In the genomic region with DNA sequence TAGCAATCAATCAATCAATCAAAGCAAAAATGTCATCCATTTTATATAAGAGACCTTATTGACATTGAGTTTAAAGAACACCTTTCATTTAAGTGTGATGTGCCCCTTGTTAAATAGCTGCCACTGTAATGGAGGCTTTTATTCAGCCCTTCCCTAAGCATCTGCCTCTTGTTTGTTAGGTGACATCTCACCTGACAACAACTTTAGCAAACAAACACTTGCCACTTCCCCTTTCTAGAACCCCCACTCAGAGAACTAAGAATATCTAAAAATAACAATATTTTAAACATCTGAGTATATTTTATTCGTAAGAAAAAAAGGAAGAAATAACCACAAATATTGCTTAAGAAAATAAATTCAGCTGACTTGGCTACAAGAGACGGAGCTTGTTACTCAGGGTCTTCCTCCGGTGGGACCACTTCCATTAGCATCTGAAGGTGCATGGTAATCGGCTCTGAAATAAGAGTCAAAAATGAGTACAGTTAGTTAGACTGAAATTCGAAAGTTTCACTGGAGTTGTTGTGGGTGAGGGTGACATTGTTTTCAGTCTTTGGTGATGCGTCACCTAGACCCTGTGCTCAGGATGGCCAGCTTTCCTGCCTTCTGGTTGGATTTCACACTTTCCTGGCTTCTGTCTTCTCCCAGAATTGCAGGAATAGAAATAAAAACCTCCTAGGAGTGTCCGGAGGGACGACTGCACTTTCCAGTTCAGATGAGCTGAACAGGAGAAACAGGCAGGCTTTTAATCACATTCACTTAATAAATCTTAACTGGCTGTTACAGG, we compare ENCODE assay signal across 14 cellular contexts. TPM values are rescaled to one million over a fixed set of nuclear protein-coding genes. Genes with fewer than 3 reads are reported as not detected.
A peak's percentile ranks its signal among the peaks of the same experiment; 100 is the strongest.
DNase-seq lines count a peak whose midpoint lies in the region; ATAC-seq, FAIRE-seq and TF ChIP-seq lines count a peak whose summit lies in the region.
"Had no signal": no experiment of that assay in that cellular context is flagged by ENCODE, and none has a peak within 500 bp of the region (broad histone marks: within the 10 kb centered on the region; RNA-seq: fewer than 3 reads in every experiment).

No MANE protein-coding gene starts in this region.

- H3K36me3 ChIP-seq in mammary epithelial cell (ENCODE audit: insufficient read depth, low read length) (no peaks in the 10 kb centered on the region), SK-N-SH (replicated peaks in 1 of 2; ENCODE audit: control insufficient read depth in 1 of 2, insufficient read depth in 2 of 2, low read length in 1 of 2) (no peaks in the 10 kb centered on the region)
- H3K36me3 ChIP-seq: cardiac muscle cell had no signal

- H2AFZ ChIP-seq in mammary epithelial cell (ENCODE audit: low read depth, low read length) (no peak overlapping the region), SK-N-SH (ENCODE audit: low read depth) (no peak overlapping the region)

- CTCF ChIA-PET in MCF 10A (lab: Yijun Ruan, JAX) (interaction anchor here (0.7 to 1.0 kb wide), 2 partner anchors 83 to 121 kb away, joined by 3 read pairs; no protein-coding TSS in a partner anchor), mammary epithelial cell (lab: Charles Lee; ENCODE audit: low non-redundant PET) (no interaction called here), SK-N-SH (lab: Yijun Ruan, JAX) (interaction anchor here (1.5 kb wide), 1 partner anchor 11 kb away, joined by 4 read pairs; no protein-coding TSS in a partner anchor)

- H3K79me2 ChIP-seq in mammary epithelial cell (ENCODE audit: insufficient read depth, low read length) (no peaks in the 10 kb centered on the region), SK-N-SH (ENCODE audit: insufficient read depth) (no peaks in the 10 kb centered on the region)

- intact Hi-C loops in MCF 10A (cut with micrococcal nuclease) (no loop called here), mammary epithelial cell (cut with micrococcal nuclease) (no loop called here)

- 74% methylated on average over 8 of the region's 8 CpGs for WGBS in mammary epithelial cell (ENCODE audit: low coverage, missing lambda C conversion rate)
- 55% methylated on average over 8 of the region's 8 CpGs for WGBS in SK-N-SH (ENCODE audit: low lambda C conversion rate)

- FAIRE-seq in RCC 7860 (lab: Jason Lieb, UNC) = peak; percentile 92

- H3K27me3 ChIP-seq in mammary epithelial cell (ENCODE audit: insufficient read depth, low read length) (no peaks in the 10 kb centered on the region), SK-N-SH (ENCODE audit: insufficient read depth) (peaks cover 6% of the 10 kb centered on the region; the same call in 1 of the 2 replicates)
- H3K27me3 ChIP-seq: cardiac muscle cell had no signal

- H3K9ac ChIP-seq in mammary epithelial cell (ENCODE audit: insufficient read depth, low read length) (no peak overlapping the region), SK-N-SH (no peak overlapping the region)

- H3K4me1 ChIP-seq in mammary epithelial cell (ENCODE audit: insufficient read depth, low read length) (no peaks in the 10 kb centered on the region), SK-N-SH (ENCODE audit: control insufficient read depth in 1 of 2, insufficient read depth in 2 of 2, low read depth in 1 of 2, low read length in 1 of 2) (no peaks in the 10 kb centered on the region)

- no peak overlapping the region for H3K4me3 ChIP-seq in mammary epithelial cell (replicated peaks in 1 of 3; ENCODE audit: insufficient read depth in 1 of 3, low read depth in 2 of 3, low read length in 3 of 3)
- H3K4me3 ChIP-seq in fibroblast of villous mesenchyme (ENCODE audit: low read depth, low read length) = no peak overlapping the region
- no peak overlapping the region for H3K4me3 ChIP-seq in SK-N-SH (ENCODE audit: low read depth in 2 of 2, low read length in 1 of 2)
- H3K4me3 ChIP-seq: cardiac muscle cell had no signal

- no peaks in the 10 kb centered on the region for H3K4me1 Mint-ChIP-seq in MCF 10A (ENCODE audit: insufficient read depth, unreplicated experiment)
- no peaks in the 10 kb centered on the region for H3K4me1 Mint-ChIP-seq in effector memory CD8-positive, alpha-beta T cell (ENCODE audit: low read depth in 2 of 2)

- TF ChIP-seq CTCF in MCF 10A (IDR thresholded peaks at IDR 0.05; ENCODE audit: unreplicated experiment) = no peak
- TF ChIP-seq CTCF in mammary epithelial cell (conservative IDR thresholded peaks at IDR 0.05 in 1 of 2, IDR thresholded peaks at IDR 0.05 in 1 of 2; ENCODE audit: extremely low read depth in 1 of 2, insufficient read depth in 1 of 2, low read depth in 1 of 2, low read length in 2 of 2) = no peak
- TF ChIP-seq CTCF in fibroblast of villous mesenchyme (IDR thresholded peaks at IDR 0.05; ENCODE audit: insufficient read depth, low read depth, low read length) = no peak
- TF ChIP-seq CTCF in SK-N-SH (IDR thresholded peaks at IDR 0.05) = no peak

- in situ Hi-C loops in mammary epithelial cell (cut with MboI; ENCODE audit: low sequenced_read_pairs in 2 of 2) = no loop called here

- TF ChIP-seq RAD21 in SK-N-SH (IDR thresholded peaks at IDR 0.05; ENCODE audit: low read length) = no peak

- ATAC-seq in effector memory CD8-positive, alpha-beta T cell (replicated peaks) = no peak
- no peak for ATAC-seq in HG02571 (IDR thresholded peaks at IDR 0.05; ENCODE audit: unreplicated experiment)

- no peak overlapping the region for H3K27ac Mint-ChIP-seq in MCF 10A (ENCODE audit: low read depth, unreplicated experiment)
- no peak overlapping the region for H3K27ac Mint-ChIP-seq in effector memory CD8-positive, alpha-beta T cell
- H3K27ac Mint-ChIP-seq: activated CD4-positive, alpha-beta memory T cell treated with anti-CD3 and anti-CD28 coated beads, Interleukin-2, amount 10 ng/mL, durations not matched to agents 7 days and 5 days had no signal

- POLR2A ChIA-PET in MCF 10A (lab: Yijun Ruan, JAX) (no interaction called here), SK-N-SH (lab: Yijun Ruan, JAX) (no interaction called here)

- H4K20me1 ChIP-seq in mammary epithelial cell (ENCODE audit: insufficient read depth, low read length) = no peaks in the 10 kb centered on the region
- H4K20me1 ChIP-seq in SK-N-SH (ENCODE audit: insufficient read depth) = no peaks in the 10 kb centered on the region

- BruUV-seq in MCF 10A (replicated peaks; lab: Mats Ljungman, UMichigan) (no TSS peak), mammary epithelial cell (replicated peaks; lab: Mats Ljungman, UMichigan) (no TSS peak)

- H3K36me3 Mint-ChIP-seq in MCF 10A (ENCODE audit: insufficient read depth, unreplicated experiment) = no peaks in the 10 kb centered on the region
- no peaks in the 10 kb centered on the region for H3K36me3 Mint-ChIP-seq in effector memory CD8-positive, alpha-beta T cell (ENCODE audit: insufficient read depth)

- H3K27ac ChIP-seq in mammary epithelial cell (ENCODE audit: insufficient read depth, low read depth, low read length) = no peak overlapping the region
- no peak overlapping the region for H3K27ac ChIP-seq in SK-N-SH (ENCODE audit: low read depth in 2 of 2, low read length in 1 of 2)
- no peak overlapping the region for H3K27ac ChIP-seq in caudate nucleus (ENCODE audit: low read depth, low read length)
- H3K27ac ChIP-seq: 22Rv1, cardiac muscle cell had no signal

- dilution Hi-C loops in mammary epithelial cell (cut with HindIII; ENCODE audit: low sequenced_read_pairs) = no loop called here

- no peak overlapping the region for H3K4me2 ChIP-seq in mammary epithelial cell (ENCODE audit: insufficient read depth, low read depth, low read length)
- no peak overlapping the region for H3K4me2 ChIP-seq in SK-N-SH

- H3K9me2 ChIP-seq in SK-N-SH = no peaks in the 10 kb centered on the region

- H3K9me3 Mint-ChIP-seq in MCF 10A (ENCODE audit: unreplicated experiment) = no peaks in the 10 kb centered on the region
- H3K9me3 Mint-ChIP-seq in effector memory CD8-positive, alpha-beta T cell = no peaks in the 10 kb centered on the region
- H3K9me3 Mint-ChIP-seq: activated CD4-positive, alpha-beta memory T cell treated with anti-CD3 and anti-CD28 coated beads, Interleukin-2, amount 10 ng/mL, durations not matched to agents 7 days and 5 days had no signal

- peak; percentile 54 for DNase-seq in MCF 10A (ENCODE audit: unreplicated experiment)
- DNase-seq in mammary epithelial cell = no peak
- peak; percentile 80 for DNase-seq in RCC 7860 (ENCODE audit: low spot score)
- DNase-seq in fibroblast of villous mesenchyme (ENCODE audit: low read depth) = peak; percentile 50
- DNase-seq in SK-N-SH = no peak
- no peak for DNase-seq in caudate nucleus (lab: John Stamatoyannopoulos, UW)
- DNase-seq in effector memory CD8-positive, alpha-beta T cell = no peak
- DNase-seq: activated CD4-positive, alpha-beta memory T cell treated with anti-CD3 and anti-CD28 coated beads, Interleukin-2, amount 10 ng/mL, durations not matched to agents 7 days and 5 days; activated gamma-delta T cell; NCI-H1105; NCI-H510A treated with DMSO at 0.1 percent for 48 hours had no signal

- TF ChIP-seq EP300 in SK-N-SH (IDR thresholded peaks at IDR 0.05; ENCODE audit: borderline replicate concordance in 1 of 2, low read depth in 1 of 2, low read length in 1 of 2) = no peak

- no peaks in the 10 kb centered on the region for H3K27me3 Mint-ChIP-seq in MCF 10A (ENCODE audit: insufficient read depth, unreplicated experiment)
- H3K27me3 Mint-ChIP-seq in effector memory CD8-positive, alpha-beta T cell = no peaks in the 10 kb centered on the region

- H3K9me3 ChIP-seq in mammary epithelial cell (replicated peaks; ENCODE audit: insufficient read depth, low read length) (no peaks in the 10 kb centered on the region), SK-N-SH (no peaks in the 10 kb centered on the region)

- no peak overlapping the region for H3K4me3 Mint-ChIP-seq in MCF 10A (ENCODE audit: unreplicated experiment)
- H3K4me3 Mint-ChIP-seq in effector memory CD8-positive, alpha-beta T cell = no peak overlapping the region
- H3K4me3 Mint-ChIP-seq: activated CD4-positive, alpha-beta memory T cell treated with anti-CD3 and anti-CD28 coated beads, Interleukin-2, amount 10 ng/mL, durations not matched to agents 7 days and 5 days had no signal

- no peaks in the 10 kb centered on the region for H3F3A ChIP-seq in SK-N-SH (replicated peaks; ENCODE audit: insufficient read depth)

TF ChIP-seq in SK-N-SH, 30 proteins besides CTCF, POLR2A, EP300 and RAD21 (continues in another document):
- TF ChIP-seq TEAD4 (IDR thresholded peaks at IDR 0.05; ENCODE audit: borderline replicate concordance, insufficient read depth) = no peak
- TF ChIP-seq SMC3 (IDR thresholded peaks at IDR 0.05; ENCODE audit: low read depth, low read length) = no peak
- no peak for TF ChIP-seq SIN3A (IDR thresholded peaks at IDR 0.05; ENCODE audit: borderline replicate concordance, low read depth, low read length)

RNA-seq across cellular contexts. Expression of a gene that starts 39.1 kb away (rescaled TPM):
- total RNA-seq in MCF 10A (2022) (not detected in 2 replicates), mammary epithelial cell (under 1 TPM in 1 of 2 donors, not detected in 1; 0.17 TPM), fibroblast of villous mesenchyme (under 0.01 TPM in 1 of 2 replicates, not detected in the other)
- polyA plus RNA-seq in mammary epithelial cell (0.03 TPM), SK-N-SH (2012; rRNA removed) (not detected in 2 replicates)
- not detected for polyA minus RNA-seq in mammary epithelial cell
- 0.01 TPM in 2 replicates for polyA plus RNA-seq in SK-N-SH (2012; cell fraction: cytosol; rRNA removed)
- 0.23 and 0.32 TPM in 2 replicates for polyA plus RNA-seq in SK-N-SH (2012; cell fraction: nucleus; rRNA removed)

Comparison
In these comparisons a context has a peak if more than half of its experiments do, and no peak if none do; other contexts are left out.
1. DNase-seq: peak in MCF 10A (single experiment), RCC 7860 (single experiment) and fibroblast of villous mesenchyme (single experiment); none in mammary epithelial cell (single experiment), SK-N-SH (single experiment), caudate nucleus (0 of 61) and effector memory CD8-positive, alpha-beta T cell (0 of 3).